8 cellular contexts compared by ENCODE assay signal in genomic region chr19:11197291-11198174, GRCh38. TPM values are rescaled to one million over a fixed set of nuclear protein-coding genes. Genes with fewer than 3 reads are reported as not detected.
DNase-seq lines count a peak whose midpoint lies in the region; ATAC-seq and TF ChIP-seq lines count a peak whose summit lies in the region.

TSS of gene KANK2 (minus strand) at chr19:11197545. CDS start at chr19:11194511, 3,034 bp downstream.

- H3K27me3 Mint-ChIP-seq in IgD-negative memory B cell, result peaks cover 25% of the 10 kb centered on the region
- H3K27me3 Mint-ChIP-seq in natural killer cell (ENCODE audit: low read depth in 2 of 2), result peaks cover 0 to 3% of the 10 kb centered on the region in 2 donors

- DNase-seq in Caki2 (ENCODE audit: low read depth) (peak; percentile 84), RPMI7951 (ENCODE audit: low read depth) (peak; percentile 80), fibroblast of peridontal ligament (ENCODE audit: extremely low read depth) (peak; percentile 52), natural killer cell (peak; percentile 81)
- peak; percentile 66 for DNase-seq in activated effector memory CD4-positive, alpha-beta T cell treated with Interleukin-2 at 50 U/mL for 16 hours
- peak; percentile 5 to 72 (median 62) for DNase-seq in stimulated activated naive CD4-positive, alpha-beta T cell (lab: John Stamatoyannopoulos, UW)

- in situ Hi-C loops in Caki2 (cut with HindIII; ENCODE audit: low pct_unique_long_range_greater_than_20kb, low sequenced_read_pairs), result no loop called here

- H3K4me3 Mint-ChIP-seq in IgD-negative memory B cell (peak within 1 kb of the TSS; percentile 62 to 87 (median 76)), natural killer cell (peak within 1 kb of the TSS; percentile 88)

- H3K27ac Mint-ChIP-seq in IgD-negative memory B cell (peak within 1 kb of the TSS in 1 of 3 donors; percentile 65), natural killer cell (peak within 1 kb of the TSS in 1 of 2 donors; percentile 58)

- H3K9me3 Mint-ChIP-seq in IgD-negative memory B cell (no peaks in the 10 kb centered on the region), natural killer cell (no peaks in the 10 kb centered on the region)

- H3K4me1 Mint-ChIP-seq in IgD-negative memory B cell, result peaks cover 0 to 5% (median 4%) of the 10 kb centered on the region in 3 donors
- H3K4me1 Mint-ChIP-seq in natural killer cell, result peaks cover 0 to 15% of the 10 kb centered on the region in 2 donors

- intact Hi-C loops in natural killer cell (cut with micrococcal nuclease), result no loop called here

- ATAC-seq in GM21447 (IDR thresholded peaks at IDR 0.05; ENCODE audit: unreplicated experiment) (peak; percentile 69), natural killer cell (peak; percentile 91 to 97 (median 94))

- TF ChIP-seq CTCF in natural killer cell (IDR thresholded peaks at IDR 0.05), result no peak

- no peaks in the 10 kb centered on the region for H3K36me3 Mint-ChIP-seq in IgD-negative memory B cell
- no peaks in the 10 kb centered on the region for H3K36me3 Mint-ChIP-seq in natural killer cell

RNA-seq across cellular contexts. Expression of gene KANK2, which starts in this region (rescaled TPM):
- 49.3 and 71.1 TPM in 2 replicates for total RNA-seq in Caki2 (2014; rRNA removed; shearing (Covaris generic); ENCODE audit: low replicate concordance)
- polyA plus RNA-seq in IgD-negative memory B cell, result not detected
- 88.9 and 115 TPM in 2 replicates for total RNA-seq in RPMI7951 (2014; rRNA removed; shearing (Covaris generic))
- 1 to 10 TPM in 1 of 3 donors, under 1 TPM in 2; 0.82 to 1.3 (median 0.85) TPM for total RNA-seq in natural killer cell

Comparison
In these comparisons a context has a peak if more than half of its experiments do, and no peak if none do; other contexts are left out.
1. Peak in every context shown above with its lines: DNase-seq and ATAC-seq.
2. RNA of gene KANK2 (total RNA-seq): 88.9 to 115 TPM in RPMI7951 and 49.3 to 71.1 TPM in Caki2; 0.82 to 1.3 TPM in natural killer cell; every median in the first group is over 10 times any median in the second.